In the genomic region with DNA sequence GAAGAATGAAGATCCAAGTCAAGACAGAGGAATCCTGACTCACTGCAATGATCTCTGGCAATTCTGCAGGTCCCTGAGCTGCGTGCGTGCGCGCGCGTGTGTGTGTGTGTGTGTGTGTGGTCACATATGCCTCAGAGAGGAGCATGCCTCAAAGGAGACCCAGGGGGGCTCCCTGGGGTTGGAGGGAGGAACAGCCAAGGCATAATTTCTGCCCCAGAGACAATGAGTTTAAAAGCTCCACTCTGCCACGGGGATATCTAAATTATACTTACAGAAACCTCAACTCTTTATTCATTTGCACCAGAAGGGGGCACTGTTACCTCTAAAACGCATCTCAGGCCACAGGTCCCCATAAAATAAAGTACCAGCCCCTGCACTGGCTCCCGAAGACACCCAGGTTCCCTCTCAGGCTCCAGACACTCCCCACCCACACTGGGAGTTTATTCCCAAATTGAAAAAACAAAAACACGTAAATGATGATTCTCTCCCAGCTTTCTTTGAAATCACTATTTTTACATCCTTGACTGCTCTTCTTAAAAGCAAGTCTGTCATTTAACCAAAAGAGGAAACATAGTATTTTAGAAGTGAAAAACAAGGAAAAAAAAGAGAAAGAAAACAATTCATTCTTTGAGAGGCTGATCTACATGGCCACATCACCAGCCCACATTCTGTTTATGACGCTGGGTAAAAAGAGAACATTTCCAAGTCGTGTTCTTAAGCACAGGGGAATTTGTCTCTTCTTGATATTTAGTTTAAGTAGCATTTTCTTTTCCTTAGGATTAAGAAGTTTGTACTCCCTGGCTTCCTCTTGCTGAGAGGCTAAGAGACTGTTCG, we compare ENCODE assay signal across 8 cellular contexts.
A peak's percentile ranks its signal among the peaks of the same experiment; 100 is the strongest.
DNase-seq lines count a peak whose midpoint lies in the region; ATAC-seq, FAIRE-seq and TF ChIP-seq lines count a peak whose summit lies in the region.

No MANE protein-coding gene starts in this region.

- no peak overlapping the region for H3K4me3 Mint-ChIP-seq in chondrocyte (ENCODE audit: unreplicated experiment)

- peak; percentile 80 for DNase-seq in Ammon's horn (ENCODE audit: low spot score)
- peak; percentile 50 for DNase-seq in GM12891 (ENCODE audit: insufficient read length, low spot score)
- peak; percentile 8 to 69 for DNase-seq in NCI-H526 (lab: John Stamatoyannopoulos, UW)
- no peak for DNase-seq in chondrocyte (ENCODE audit: low spot score)
- no peak for DNase-seq in left lung
- no peak for DNase-seq in thyroid gland

- TF ChIP-seq CTCF in chondrocyte (IDR thresholded peaks at IDR 0.05), result peak; percentile 90
- TF ChIP-seq CTCF in left lung (IDR thresholded peaks at IDR 0.05), result peak; percentile 38 to 47
- peak in 5 of 6 experiments; percentile 28 to 58 (median 51) for TF ChIP-seq CTCF in thyroid gland (IDR thresholded peaks at IDR 0.05)

- H3K27me3 ChIP-seq in left lung (no peaks in the 10 kb centered on the region), thyroid gland (no peaks in the 10 kb centered on the region)

- H3K4me3 ChIP-seq in left lung, result no peak overlapping the region
- no peak overlapping the region for H3K4me3 ChIP-seq in thyroid gland (replicated peaks in 1 of 3)

- intact Hi-C loops in left lung (cut with DNase I), result loop anchor here in 1 of 2 donors (5.0 to 10.0 kb wide), 3 partner anchors 63 to 585 kb away; no protein-coding TSS in a partner anchor
- intact Hi-C loops in thyroid gland (cut with DNase I), result loop anchor here (2.0 kb wide), 1 partner anchor 59 kb away; no protein-coding TSS in a partner anchor

- 52 to 63% methylated on average over 13 of the region's 13 CpGs for WGBS in thyroid gland, 2 donors

- TF ChIP-seq POLR2A in GM12891 (IDR thresholded peaks at IDR 0.05; ENCODE audit: low read depth, low read length) (no peak), thyroid gland (IDR thresholded peaks at IDR 0.05) (no peak)

- peaks cover 0 to 3% of the 10 kb centered on the region in 2 donors for H3K9me3 ChIP-seq in left lung
- no peaks in the 10 kb centered on the region for H3K9me3 ChIP-seq in thyroid gland

- ATAC-seq in left lung (peak; percentile 84), GM18498 (IDR thresholded peaks at IDR 0.05; ENCODE audit: unreplicated experiment) (no peak), GM21526 (IDR thresholded peaks at IDR 0.05; ENCODE audit: low FRiP score, unreplicated experiment) (no peak)

- H3K9me3 Mint-ChIP-seq in chondrocyte (ENCODE audit: low read depth), result no peaks in the 10 kb centered on the region

- H3K36me3 ChIP-seq in left lung (no peaks in the 10 kb centered on the region), thyroid gland (no peaks in the 10 kb centered on the region)

- H3K4me1 ChIP-seq in left lung (no peaks in the 10 kb centered on the region), thyroid gland (peaks cover 0 to under 1% of the 10 kb centered on the region in 2 donors)

- H3K27ac ChIP-seq in left lung, result no peak overlapping the region
- H3K27ac ChIP-seq in thyroid gland, result no peak overlapping the region

- no peak for FAIRE-seq in GM12891 (lab: Jason Lieb, UNC)

- no peaks in the 10 kb centered on the region for H3K36me3 Mint-ChIP-seq in chondrocyte (ENCODE audit: low read depth)

- no peak overlapping the region for H3K27ac Mint-ChIP-seq in chondrocyte (ENCODE audit: unreplicated experiment)

- peaks cover 4% of the 10 kb centered on the region for H3K4me1 Mint-ChIP-seq in chondrocyte (ENCODE audit: low read depth)

- no peaks in the 10 kb centered on the region for H3K27me3 Mint-ChIP-seq in chondrocyte (ENCODE audit: low read depth)

TF ChIP-seq in GM12891, 5 proteins besides CTCF, POLR2A, EP300 and RAD21:
- TF ChIP-seq PAX5 (IDR thresholded peaks at IDR 0.05; ENCODE audit: insufficient read depth, low read length, severe bottlenecking) (no peak), TAF1 (IDR thresholded peaks at IDR 0.05; ENCODE audit: low read depth, low read length) (0 out of 2 replicates have a peak, but pooled peaks have one; percentile 8), SPI1 (IDR thresholded peaks at IDR 0.05; ENCODE audit: low read depth, low read length) (no peak), POLR2AphosphoS5 (IDR thresholded peaks at IDR 0.05; ENCODE audit: low read depth, low read length) (no peak), POU2F2 (IDR thresholded peaks at IDR 0.05; ENCODE audit: low read depth, low read length) (0 out of 2 replicates have a peak, but pooled peaks have one; percentile 13)

Comparison
In these comparisons a context has a peak if more than half of its experiments do, and no peak if none do; other contexts are left out.
1. DNase-seq: peak in Ammon's horn (single experiment), GM12891 (single experiment) and NCI-H526 (2 of 2); none in chondrocyte (single experiment), left lung (0 of 2) and thyroid gland (0 of 2).
2. Peak in every context shown above with its lines, with median percentiles within 50 percentile points of each other: CTCF ChIP-seq.